10 cellular contexts compared by ENCODE assay signal in genomic region chrX:53319614-53320542, GRCh38. TPM values are rescaled to one million over a fixed set of nuclear protein-coding genes. Genes with fewer than 3 reads are reported as not detected.
DNase-seq lines count a peak whose midpoint lies in the region; ATAC-seq, FAIRE-seq and TF ChIP-seq lines count a peak whose summit lies in the region.
"Had no signal": no experiment of that assay in that cellular context is flagged by ENCODE, and none has a peak within 500 bp of the region (broad histone marks: within the 10 kb centered on the region; RNA-seq: fewer than 3 reads in every experiment).

No MANE protein-coding gene starts in this region.

- H3K9me3 ChIP-seq in body of pancreas, result no peaks in the 10 kb centered on the region
- no peaks in the 10 kb centered on the region for H3K9me3 ChIP-seq in lower lobe of right lung
- H3K9me3 ChIP-seq in tibial artery, result no peaks in the 10 kb centered on the region

- no peaks in the 10 kb centered on the region for H3K27me3 ChIP-seq in body of pancreas
- H3K27me3 ChIP-seq in lower lobe of right lung (ENCODE audit: low read depth), result no peaks in the 10 kb centered on the region
- H3K27me3 ChIP-seq in tibial artery, result no peaks in the 10 kb centered on the region

- H3K36me3 Mint-ChIP-seq in activated T-cell treated with anti-CD3 and anti-CD28 coated beads, Interleukin-2, amount 50 U/mL, for 24 hours (ENCODE audit: low read depth), result no peaks in the 10 kb centered on the region

- peaks cover 70% of the 10 kb centered on the region for H3K27me3 Mint-ChIP-seq in activated T-cell treated with anti-CD3 and anti-CD28 coated beads, Interleukin-2, amount 50 U/mL, for 24 hours

- no peak for ATAC-seq in body of pancreas
- ATAC-seq in lower lobe of right lung, result no peak
- ATAC-seq in GM21619 (IDR thresholded peaks at IDR 0.05; ENCODE audit: unreplicated experiment), result no peak
- ATAC-seq: K562 had no signal

- peak overlapping the region; percentile 74 for H3K4me3 Mint-ChIP-seq in activated T-cell treated with anti-CD3 and anti-CD28 coated beads, Interleukin-2, amount 50 U/mL, for 24 hours

- H3K9me3 Mint-ChIP-seq in activated T-cell treated with anti-CD3 and anti-CD28 coated beads, Interleukin-2, amount 50 U/mL, for 24 hours, result no peaks in the 10 kb centered on the region

- H3K4me3 ChIP-seq in body of pancreas (peak overlapping the region; percentile 8 to 58), lower lobe of right lung (peak overlapping the region; percentile 65), tibial artery (peak overlapping the region; percentile 55 to 71)

- peaks cover 16% of the 10 kb centered on the region for H3K4me1 Mint-ChIP-seq in activated T-cell treated with anti-CD3 and anti-CD28 coated beads, Interleukin-2, amount 50 U/mL, for 24 hours (ENCODE audit: low read depth)

- H3K4me1 ChIP-seq in body of pancreas (peaks cover 32% of the 10 kb centered on the region), lower lobe of right lung (peaks cover 7% of the 10 kb centered on the region), tibial artery (peaks cover 0 to 30% (median 12%) of the 10 kb centered on the region in 4 donors)

- WGBS in body of pancreas, 2 donors, result 2 to 13% methylated on average over 5 to 18 of the region's 32 CpGs

- peak overlapping the region; percentile 19 for H3K27ac Mint-ChIP-seq in activated T-cell treated with anti-CD3 and anti-CD28 coated beads, Interleukin-2, amount 50 U/mL, for 24 hours

- FAIRE-seq in GM12891 (lab: Jason Lieb, UNC), result no peak
- FAIRE-seq: G401.6, K562 had no signal

- H3K27ac ChIP-seq in body of pancreas, result no peak overlapping the region
- H3K27ac ChIP-seq in lower lobe of right lung, result no peak overlapping the region
- no peak overlapping the region for H3K27ac ChIP-seq in tibial artery

- DNase-seq in activated T-cell treated with anti-CD3 and anti-CD28 coated beads, Interleukin-2, amount 50 U/mL, for 24 hours, result peak; percentile 38
- DNase-seq in activated T-cell treated with anti-CD3 and anti-CD28 coated beads, Interleukin-2, amount 50 U/mL, for 1 hour, result no peak
- DNase-seq in body of pancreas (peak in 2 of 4 donors; percentile 24), lower lobe of right lung (no peak), tibial artery (no peak), retina (no peak), GM12891 (ENCODE audit: insufficient read length, low spot score) (no peak)

- H3K36me3 ChIP-seq in body of pancreas (replicated peaks in 1 of 2; ENCODE audit: insufficient read depth in 1 of 2, low read depth in 2 of 2), result no peaks in the 10 kb centered on the region
- no peaks in the 10 kb centered on the region for H3K36me3 ChIP-seq in lower lobe of right lung
- H3K36me3 ChIP-seq in tibial artery, result no peaks in the 10 kb centered on the region

- TF ChIP-seq POLR2A in body of pancreas (IDR thresholded peaks at IDR 0.05), result no peak
- TF ChIP-seq POLR2A in GM12891 (IDR thresholded peaks at IDR 0.05; ENCODE audit: low read depth, low read length), result no peak

- intact Hi-C loops in body of pancreas (cut with DNase I) (loop anchor here (10.0 kb wide), 1 partner anchor 115 kb away; the partner anchor contains the start of gene HSD17B10), lower lobe of right lung (cut with DNase I) (no loop called here), tibial artery (cut with DNase I; ENCODE audit: low total_unique reads) (loop anchor here (5.0 kb wide), 1 partner anchor 122 kb away; no protein-coding TSS in a partner anchor)

- TF ChIP-seq CTCF in body of pancreas (IDR thresholded peaks at IDR 0.05) (no peak), lower lobe of right lung (IDR thresholded peaks at IDR 0.05) (no peak), tibial artery (IDR thresholded peaks at IDR 0.05) (no peak)

TF ChIP-seq in GM12891, 5 proteins besides CTCF, POLR2A, EP300 and RAD21:
- TF ChIP-seq PAX5 (IDR thresholded peaks at IDR 0.05; ENCODE audit: insufficient read depth, low read length, severe bottlenecking) (no peak), SPI1 (IDR thresholded peaks at IDR 0.05; ENCODE audit: low read depth, low read length) (no peak), POLR2AphosphoS5 (IDR thresholded peaks at IDR 0.05; ENCODE audit: low read depth, low read length) (no peak), TAF1 (IDR thresholded peaks at IDR 0.05; ENCODE audit: low read depth, low read length) (no peak), POU2F2 (IDR thresholded peaks at IDR 0.05; ENCODE audit: low read depth, low read length) (no peak)

RNA-seq across cellular contexts. Expression of gene IQSEC2, which starts 38.5 kb away (rescaled TPM):
- total RNA-seq in body of pancreas (10 to 100 TPM; 12.7 to 30.3 TPM), lower lobe of right lung (24.0 TPM)
- polyA plus RNA-seq in GM12891 (2012; ENCODE audit: low read depth, missing spikeins), result 0.13 TPM
